ENCODE assay signal across 2 cellular contexts in the genomic region with DNA sequence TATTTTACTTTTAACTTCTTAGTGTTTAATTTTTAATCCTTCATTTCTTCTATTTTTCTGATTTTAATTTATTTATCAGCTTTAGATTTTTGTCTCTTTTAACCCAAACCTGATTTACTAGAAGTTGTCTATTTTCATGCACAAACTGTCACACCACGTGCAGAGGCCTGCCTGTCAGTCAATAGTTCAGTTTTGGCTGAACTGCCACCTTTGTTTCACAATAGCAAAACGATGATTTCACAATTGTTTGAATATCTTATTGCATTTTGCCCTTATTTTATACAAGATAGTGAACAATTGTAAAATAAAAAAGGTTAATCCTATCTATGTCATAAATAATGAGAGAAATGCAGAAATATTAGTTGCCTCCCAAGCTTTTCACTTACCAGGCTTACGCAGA.
TF ChIP-seq lines count a peak whose summit lies in the region.

No MANE protein-coding gene starts in this region.

TF ChIP-seq in IMR-90, 13 proteins besides CTCF, POLR2A, EP300 and RAD21 (continued from another document):
- TF ChIP-seq, protein P1, sequence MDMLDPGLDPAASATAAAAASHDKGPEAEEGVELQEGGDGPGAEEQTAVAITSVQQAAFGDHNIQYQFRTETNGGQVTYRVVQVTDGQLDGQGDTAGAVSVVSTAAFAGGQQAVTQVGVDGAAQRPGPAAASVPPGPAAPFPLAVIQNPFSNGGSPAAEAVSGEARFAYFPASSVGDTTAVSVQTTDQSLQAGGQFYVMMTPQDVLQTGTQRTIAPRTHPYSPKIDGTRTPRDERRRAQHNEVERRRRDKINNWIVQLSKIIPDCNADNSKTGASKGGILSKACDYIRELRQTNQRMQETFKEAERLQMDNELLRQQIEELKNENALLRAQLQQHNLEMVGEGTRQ (IDR thresholded peaks at IDR 0.05; ENCODE audit: low read depth, low read length) = no peak

TF ChIP-seq in WTC11, 78 proteins besides CTCF, POLR2A, EP300 and RAD21 (continued from another document):
- TF ChIP-seq JAZF1 (CRISPR knock-in tag; IDR thresholded peaks at IDR 0.05) = no peak
- TF ChIP-seq GABPB1 (CRISPR knock-in tag; IDR thresholded peaks at IDR 0.05) = no peak; the same call in 1 of the 2 replicates
- TF ChIP-seq, protein P2, sequence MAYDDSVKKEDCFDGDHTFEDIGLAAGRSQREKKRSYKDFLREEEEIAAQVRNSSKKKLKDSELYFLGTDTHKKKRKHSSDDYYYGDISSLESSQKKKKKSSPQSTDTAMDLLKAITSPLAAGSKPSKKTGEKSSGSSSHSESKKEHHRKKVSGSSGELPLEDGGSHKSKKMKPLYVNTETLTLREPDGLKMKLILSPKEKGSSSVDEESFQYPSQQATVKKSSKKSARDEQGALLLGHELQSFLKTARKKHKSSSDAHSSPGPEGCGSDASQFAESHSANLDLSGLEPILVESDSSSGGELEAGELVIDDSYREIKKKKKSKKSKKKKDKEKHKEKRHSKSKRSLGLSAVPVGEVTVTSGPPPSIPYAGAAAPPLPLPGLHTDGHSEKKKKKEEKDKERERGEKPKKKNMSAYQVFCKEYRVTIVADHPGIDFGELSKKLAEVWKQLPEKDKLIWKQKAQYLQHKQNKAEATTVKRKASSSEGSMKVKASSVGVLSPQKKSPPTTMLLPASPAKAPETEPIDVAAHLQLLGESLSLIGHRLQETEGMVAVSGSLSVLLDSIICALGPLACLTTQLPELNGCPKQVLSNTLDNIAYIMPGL (CRISPR knock-in tag; IDR thresholded peaks at IDR 0.05) = no peak
- no peak for TF ChIP-seq MYBL2 (CRISPR knock-in tag; IDR thresholded peaks at IDR 0.05)
- no peak for TF ChIP-seq RORB (CRISPR knock-in tag; IDR thresholded peaks at IDR 0.05)
- TF ChIP-seq, protein P3, sequence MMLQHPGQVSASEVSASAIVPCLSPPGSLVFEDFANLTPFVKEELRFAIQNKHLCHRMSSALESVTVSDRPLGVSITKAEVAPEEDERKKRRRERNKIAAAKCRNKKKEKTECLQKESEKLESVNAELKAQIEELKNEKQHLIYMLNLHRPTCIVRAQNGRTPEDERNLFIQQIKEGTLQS (CRISPR knock-in tag; conservative IDR thresholded peaks at IDR 0.05) = no peak
- TF ChIP-seq SMAD3 (CRISPR knock-in tag; IDR thresholded peaks at IDR 0.05; ENCODE audit: borderline replicate concordance) = no peak
- TF ChIP-seq, protein P4, sequence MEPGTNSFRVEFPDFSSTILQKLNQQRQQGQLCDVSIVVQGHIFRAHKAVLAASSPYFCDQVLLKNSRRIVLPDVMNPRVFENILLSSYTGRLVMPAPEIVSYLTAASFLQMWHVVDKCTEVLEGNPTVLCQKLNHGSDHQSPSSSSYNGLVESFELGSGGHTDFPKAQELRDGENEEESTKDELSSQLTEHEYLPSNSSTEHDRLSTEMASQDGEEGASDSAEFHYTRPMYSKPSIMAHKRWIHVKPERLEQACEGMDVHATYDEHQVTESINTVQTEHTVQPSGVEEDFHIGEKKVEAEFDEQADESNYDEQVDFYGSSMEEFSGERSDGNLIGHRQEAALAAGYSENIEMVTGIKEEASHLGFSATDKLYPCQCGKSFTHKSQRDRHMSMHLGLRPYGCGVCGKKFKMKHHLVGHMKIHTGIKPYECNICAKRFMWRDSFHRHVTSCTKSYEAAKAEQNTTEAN (CRISPR knock-in tag; IDR thresholded peaks at IDR 0.05) = no peak
